In the genomic region with DNA sequence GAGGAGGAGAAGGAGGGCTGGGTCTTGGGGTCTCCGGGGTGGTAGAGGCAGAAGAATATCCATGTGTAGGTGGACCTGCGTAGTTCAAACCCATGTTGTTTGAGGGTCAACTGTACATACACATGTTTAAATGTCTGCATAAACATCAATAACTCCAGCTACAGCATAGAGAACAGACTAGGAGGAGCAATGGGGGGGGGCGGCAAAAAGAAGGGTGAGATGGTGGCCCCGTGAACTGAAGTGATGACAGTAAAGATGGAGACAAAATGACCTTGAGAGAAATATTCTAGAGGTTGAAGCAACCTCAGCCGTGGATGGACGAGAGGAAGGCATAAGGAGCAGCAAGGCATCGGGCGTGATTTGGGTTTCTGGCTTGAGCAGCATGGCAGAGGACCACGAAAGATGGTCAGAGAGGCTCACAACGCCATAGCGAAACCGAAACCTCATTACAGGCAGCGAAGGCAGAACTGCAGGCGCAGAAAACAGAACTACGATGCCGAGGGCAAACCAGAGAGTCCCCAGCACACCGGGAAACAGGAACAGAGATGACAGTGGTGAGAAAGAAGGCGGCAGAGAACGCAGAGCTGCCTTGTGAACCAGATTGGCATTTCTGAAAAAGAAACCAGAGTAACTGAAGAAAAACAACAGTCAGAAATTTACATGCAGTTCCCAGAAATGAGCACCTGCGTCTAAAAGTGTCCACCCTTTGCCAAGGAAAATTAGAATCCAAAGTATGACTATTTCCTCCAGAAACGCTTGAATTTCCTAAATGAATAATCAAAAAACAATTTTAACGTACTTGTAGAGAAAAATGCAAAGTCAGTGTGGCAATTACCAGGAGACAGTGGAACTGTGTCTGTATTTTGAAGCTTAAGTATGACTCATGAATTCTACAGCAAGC, we compare ENCODE assay signal across 1 cellular context.
TF ChIP-seq lines count a peak whose summit lies in the region.

No MANE protein-coding gene starts in this region.

TF ChIP-seq in GM12878, 131 proteins besides CTCF, POLR2A, EP300 and RAD21 (continued from another document and continues in another):
- TF ChIP-seq, protein P1, sequence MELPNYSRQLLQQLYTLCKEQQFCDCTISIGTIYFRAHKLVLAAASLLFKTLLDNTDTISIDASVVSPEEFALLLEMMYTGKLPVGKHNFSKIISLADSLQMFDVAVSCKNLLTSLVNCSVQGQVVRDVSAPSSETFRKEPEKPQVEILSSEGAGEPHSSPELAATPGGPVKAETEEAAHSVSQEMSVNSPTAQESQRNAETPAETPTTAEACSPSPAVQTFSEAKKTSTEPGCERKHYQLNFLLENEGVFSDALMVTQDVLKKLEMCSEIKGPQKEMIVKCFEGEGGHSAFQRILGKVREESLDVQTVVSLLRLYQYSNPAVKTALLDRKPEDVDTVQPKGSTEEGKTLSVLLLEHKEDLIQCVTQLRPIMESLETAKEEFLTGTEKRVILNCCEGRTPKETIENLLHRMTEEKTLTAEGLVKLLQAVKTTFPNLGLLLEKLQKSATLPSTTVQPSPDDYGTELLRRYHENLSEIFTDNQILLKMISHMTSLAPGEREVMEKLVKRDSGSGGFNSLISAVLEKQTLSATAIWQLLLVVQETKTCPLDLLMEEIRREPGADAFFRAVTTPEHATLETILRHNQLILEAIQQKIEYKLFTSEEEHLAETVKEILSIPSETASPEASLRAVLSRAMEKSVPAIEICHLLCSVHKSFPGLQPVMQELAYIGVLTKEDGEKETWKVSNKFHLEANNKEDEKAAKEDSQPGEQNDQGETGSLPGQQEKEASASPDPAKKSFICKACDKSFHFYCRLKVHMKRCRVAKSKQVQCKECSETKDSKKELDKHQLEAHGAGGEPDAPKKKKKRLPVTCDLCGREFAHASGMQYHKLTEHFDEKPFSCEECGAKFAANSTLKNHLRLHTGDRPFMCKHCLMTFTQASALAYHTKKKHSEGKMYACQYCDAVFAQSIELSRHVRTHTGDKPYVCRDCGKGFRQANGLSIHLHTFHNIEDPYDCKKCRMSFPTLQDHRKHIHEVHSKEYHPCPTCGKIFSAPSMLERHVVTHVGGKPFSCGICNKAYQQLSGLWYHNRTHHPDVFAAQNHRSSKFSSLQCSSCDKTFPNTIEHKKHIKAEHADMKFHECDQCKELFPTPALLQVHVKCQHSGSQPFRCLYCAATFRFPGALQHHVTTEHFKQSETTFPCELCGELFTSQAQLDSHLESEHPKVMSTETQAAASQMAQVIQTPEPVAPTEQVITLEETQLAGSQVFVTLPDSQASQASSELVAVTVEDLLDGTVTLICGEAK (IDR thresholded peaks at IDR 0.05; ENCODE audit: borderline replicate concordance): no peak; the same call in 1 of the 2 replicates
- TF ChIP-seq, protein P2, sequence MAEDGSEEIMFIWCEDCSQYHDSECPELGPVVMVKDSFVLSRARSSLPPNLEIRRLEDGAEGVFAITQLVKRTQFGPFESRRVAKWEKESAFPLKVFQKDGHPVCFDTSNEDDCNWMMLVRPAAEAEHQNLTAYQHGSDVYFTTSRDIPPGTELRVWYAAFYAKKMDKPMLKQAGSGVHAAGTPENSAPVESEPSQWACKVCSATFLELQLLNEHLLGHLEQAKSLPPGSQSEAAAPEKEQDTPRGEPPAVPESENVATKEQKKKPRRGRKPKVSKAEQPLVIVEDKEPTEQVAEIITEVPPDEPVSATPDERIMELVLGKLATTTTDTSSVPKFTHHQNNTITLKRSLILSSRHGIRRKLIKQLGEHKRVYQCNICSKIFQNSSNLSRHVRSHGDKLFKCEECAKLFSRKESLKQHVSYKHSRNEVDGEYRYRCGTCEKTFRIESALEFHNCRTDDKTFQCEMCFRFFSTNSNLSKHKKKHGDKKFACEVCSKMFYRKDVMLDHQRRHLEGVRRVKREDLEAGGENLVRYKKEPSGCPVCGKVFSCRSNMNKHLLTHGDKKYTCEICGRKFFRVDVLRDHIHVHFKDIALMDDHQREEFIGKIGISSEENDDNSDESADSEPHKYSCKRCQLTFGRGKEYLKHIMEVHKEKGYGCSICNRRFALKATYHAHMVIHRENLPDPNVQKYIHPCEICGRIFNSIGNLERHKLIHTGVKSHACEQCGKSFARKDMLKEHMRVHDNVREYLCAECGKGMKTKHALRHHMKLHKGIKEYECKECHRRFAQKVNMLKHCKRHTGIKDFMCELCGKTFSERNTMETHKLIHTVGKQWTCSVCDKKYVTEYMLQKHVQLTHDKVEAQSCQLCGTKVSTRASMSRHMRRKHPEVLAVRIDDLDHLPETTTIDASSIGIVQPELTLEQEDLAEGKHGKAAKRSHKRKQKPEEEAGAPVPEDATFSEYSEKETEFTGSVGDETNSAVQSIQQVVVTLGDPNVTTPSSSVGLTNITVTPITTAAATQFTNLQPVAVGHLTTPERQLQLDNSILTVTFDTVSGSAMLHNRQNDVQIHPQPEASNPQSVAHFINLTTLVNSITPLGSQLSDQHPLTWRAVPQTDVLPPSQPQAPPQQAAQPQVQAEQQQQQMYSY (CRISPR knock-in tag; IDR thresholded peaks at IDR 0.05): no peak
- TF ChIP-seq IKZF1 (conservative IDR thresholded peaks at IDR 0.05): peak; percentile 95
- TF ChIP-seq, protein P3, sequence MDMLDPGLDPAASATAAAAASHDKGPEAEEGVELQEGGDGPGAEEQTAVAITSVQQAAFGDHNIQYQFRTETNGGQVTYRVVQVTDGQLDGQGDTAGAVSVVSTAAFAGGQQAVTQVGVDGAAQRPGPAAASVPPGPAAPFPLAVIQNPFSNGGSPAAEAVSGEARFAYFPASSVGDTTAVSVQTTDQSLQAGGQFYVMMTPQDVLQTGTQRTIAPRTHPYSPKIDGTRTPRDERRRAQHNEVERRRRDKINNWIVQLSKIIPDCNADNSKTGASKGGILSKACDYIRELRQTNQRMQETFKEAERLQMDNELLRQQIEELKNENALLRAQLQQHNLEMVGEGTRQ (IDR thresholded peaks at IDR 0.05; ENCODE audit: borderline replicate concordance, low read depth, low read length): no peak
- TF ChIP-seq, protein P4, sequence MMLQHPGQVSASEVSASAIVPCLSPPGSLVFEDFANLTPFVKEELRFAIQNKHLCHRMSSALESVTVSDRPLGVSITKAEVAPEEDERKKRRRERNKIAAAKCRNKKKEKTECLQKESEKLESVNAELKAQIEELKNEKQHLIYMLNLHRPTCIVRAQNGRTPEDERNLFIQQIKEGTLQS (IDR thresholded peaks at IDR 0.05; ENCODE audit: borderline replicate concordance, extremely low read depth, low read depth, low read length): no peak
- no peak for TF ChIP-seq NFYA (IDR thresholded peaks at IDR 0.05; ENCODE audit: borderline replicate concordance, low read depth, low read length)
- TF ChIP-seq ZNF217 (IDR thresholded peaks at IDR 0.05): no peak
- TF ChIP-seq EGR1 (IDR thresholded peaks at IDR 0.05; ENCODE audit: borderline replicate concordance in 1 of 2, low read depth in 2 of 2, low read length in 2 of 2): no peak
- TF ChIP-seq NR2C1 (IDR thresholded peaks at IDR 0.05): no peak
- TF ChIP-seq, protein P5, sequence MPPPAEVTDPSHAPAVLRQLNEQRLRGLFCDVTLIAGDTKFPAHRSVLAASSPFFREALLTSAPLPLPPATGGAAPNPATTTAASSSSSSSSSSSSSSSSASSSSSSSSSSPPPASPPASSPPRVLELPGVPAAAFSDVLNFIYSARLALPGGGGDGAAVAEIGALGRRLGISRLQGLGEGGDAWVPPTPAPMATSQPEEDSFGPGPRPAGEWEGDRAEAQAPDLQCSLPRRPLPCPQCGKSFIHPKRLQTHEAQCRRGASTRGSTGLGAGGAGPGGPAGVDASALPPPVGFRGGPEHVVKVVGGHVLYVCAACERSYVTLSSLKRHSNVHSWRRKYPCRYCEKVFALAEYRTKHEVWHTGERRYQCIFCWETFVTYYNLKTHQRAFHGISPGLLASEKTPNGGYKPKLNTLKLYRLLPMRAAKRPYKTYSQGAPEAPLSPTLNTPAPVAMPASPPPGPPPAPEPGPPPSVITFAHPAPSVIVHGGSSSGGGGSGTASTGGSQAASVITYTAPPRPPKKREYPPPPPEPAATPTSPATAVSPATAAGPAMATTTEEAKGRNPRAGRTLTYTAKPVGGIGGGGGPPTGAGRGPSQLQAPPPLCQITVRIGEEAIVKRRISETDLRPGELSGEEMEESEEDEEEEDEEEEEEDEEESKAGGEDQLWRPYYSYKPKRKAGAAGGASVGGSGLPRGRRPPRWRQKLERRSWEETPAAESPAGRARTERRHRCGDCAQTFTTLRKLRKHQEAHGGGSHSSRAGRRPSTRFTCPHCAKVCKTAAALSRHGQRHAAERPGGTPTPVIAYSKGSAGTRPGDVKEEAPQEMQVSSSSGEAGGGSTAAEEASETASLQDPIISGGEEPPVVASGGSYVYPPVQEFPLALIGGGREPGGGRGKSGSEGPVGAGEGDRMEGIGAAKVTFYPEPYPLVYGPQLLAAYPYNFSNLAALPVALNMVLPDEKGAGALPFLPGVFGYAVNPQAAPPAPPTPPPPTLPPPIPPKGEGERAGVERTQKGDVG (CRISPR knock-in tag; IDR thresholded peaks at IDR 0.05): no peak
- TF ChIP-seq STAT1 (conservative IDR thresholded peaks at IDR 0.05): no peak
- no peak for TF ChIP-seq CHD4 (IDR thresholded peaks at IDR 0.05)
- TF ChIP-seq POLR2AphosphoS2 (IDR thresholded peaks at IDR 0.05; ENCODE audit: low read depth, low read length): no peak
- no peak for TF ChIP-seq BMI1 (IDR thresholded peaks at IDR 0.05; ENCODE audit: borderline replicate concordance)
- no peak for TF ChIP-seq LARP7 (IDR thresholded peaks at IDR 0.05)
- peak; percentile 85 for TF ChIP-seq NFIC (IDR thresholded peaks at IDR 0.05; ENCODE audit: low read depth, low read length)
- no peak; the same call in none of the 2 replicates for TF ChIP-seq CBX5 (IDR thresholded peaks at IDR 0.05; ENCODE audit: low read depth)
- TF ChIP-seq, protein P6, sequence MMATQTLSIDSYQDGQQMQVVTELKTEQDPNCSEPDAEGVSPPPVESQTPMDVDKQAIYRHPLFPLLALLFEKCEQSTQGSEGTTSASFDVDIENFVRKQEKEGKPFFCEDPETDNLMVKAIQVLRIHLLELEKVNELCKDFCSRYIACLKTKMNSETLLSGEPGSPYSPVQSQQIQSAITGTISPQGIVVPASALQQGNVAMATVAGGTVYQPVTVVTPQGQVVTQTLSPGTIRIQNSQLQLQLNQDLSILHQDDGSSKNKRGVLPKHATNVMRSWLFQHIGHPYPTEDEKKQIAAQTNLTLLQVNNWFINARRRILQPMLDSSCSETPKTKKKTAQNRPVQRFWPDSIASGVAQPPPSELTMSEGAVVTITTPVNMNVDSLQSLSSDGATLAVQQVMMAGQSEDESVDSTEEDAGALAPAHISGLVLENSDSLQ (IDR thresholded peaks at IDR 0.05): peak; percentile 86
- TF ChIP-seq SUZ12 (IDR thresholded peaks at IDR 0.05; ENCODE audit: unreplicated experiment): no peak
- no peak for TF ChIP-seq JUND (IDR thresholded peaks at IDR 0.05; ENCODE audit: low read depth, low read length)
- TF ChIP-seq ESRRA (IDR thresholded peaks at IDR 0.05; ENCODE audit: low read length): peak; percentile 71; the same call in 1 of the 2 replicates
- TF ChIP-seq CHD2 (IDR thresholded peaks at IDR 0.05; ENCODE audit: borderline replicate concordance, low read depth, low read length): peak; percentile 87; the same call in 1 of the 2 replicates
- no peak for TF ChIP-seq NFXL1 (IDR thresholded peaks at IDR 0.05; ENCODE audit: borderline replicate concordance)
- TF ChIP-seq, protein P7, sequence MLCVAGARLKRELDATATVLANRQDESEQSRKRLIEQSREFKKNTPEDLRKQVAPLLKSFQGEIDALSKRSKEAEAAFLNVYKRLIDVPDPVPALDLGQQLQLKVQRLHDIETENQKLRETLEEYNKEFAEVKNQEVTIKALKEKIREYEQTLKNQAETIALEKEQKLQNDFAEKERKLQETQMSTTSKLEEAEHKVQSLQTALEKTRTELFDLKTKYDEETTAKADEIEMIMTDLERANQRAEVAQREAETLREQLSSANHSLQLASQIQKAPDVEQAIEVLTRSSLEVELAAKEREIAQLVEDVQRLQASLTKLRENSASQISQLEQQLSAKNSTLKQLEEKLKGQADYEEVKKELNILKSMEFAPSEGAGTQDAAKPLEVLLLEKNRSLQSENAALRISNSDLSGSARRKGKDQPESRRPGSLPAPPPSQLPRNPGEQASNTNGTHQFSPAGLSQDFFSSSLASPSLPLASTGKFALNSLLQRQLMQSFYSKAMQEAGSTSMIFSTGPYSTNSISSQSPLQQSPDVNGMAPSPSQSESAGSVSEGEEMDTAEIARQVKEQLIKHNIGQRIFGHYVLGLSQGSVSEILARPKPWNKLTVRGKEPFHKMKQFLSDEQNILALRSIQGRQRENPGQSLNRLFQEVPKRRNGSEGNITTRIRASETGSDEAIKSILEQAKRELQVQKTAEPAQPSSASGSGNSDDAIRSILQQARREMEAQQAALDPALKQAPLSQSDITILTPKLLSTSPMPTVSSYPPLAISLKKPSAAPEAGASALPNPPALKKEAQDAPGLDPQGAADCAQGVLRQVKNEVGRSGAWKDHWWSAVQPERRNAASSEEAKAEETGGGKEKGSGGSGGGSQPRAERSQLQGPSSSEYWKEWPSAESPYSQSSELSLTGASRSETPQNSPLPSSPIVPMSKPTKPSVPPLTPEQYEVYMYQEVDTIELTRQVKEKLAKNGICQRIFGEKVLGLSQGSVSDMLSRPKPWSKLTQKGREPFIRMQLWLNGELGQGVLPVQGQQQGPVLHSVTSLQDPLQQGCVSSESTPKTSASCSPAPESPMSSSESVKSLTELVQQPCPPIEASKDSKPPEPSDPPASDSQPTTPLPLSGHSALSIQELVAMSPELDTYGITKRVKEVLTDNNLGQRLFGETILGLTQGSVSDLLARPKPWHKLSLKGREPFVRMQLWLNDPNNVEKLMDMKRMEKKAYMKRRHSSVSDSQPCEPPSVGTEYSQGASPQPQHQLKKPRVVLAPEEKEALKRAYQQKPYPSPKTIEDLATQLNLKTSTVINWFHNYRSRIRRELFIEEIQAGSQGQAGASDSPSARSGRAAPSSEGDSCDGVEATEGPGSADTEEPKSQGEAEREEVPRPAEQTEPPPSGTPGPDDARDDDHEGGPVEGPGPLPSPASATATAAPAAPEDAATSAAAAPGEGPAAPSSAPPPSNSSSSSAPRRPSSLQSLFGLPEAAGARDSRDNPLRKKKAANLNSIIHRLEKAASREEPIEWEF (IDR thresholded peaks at IDR 0.05; ENCODE audit: insufficient replicate concordance, low read depth, low read length): peak; percentile 82
- TF ChIP-seq FOS (IDR thresholded peaks at IDR 0.05; ENCODE audit: borderline replicate concordance, extremely low read depth, insufficient read length): no peak
- no peak for TF ChIP-seq SMAD5 (IDR thresholded peaks at IDR 0.05; ENCODE audit: low read depth)
- TF ChIP-seq CHD1 (IDR thresholded peaks at IDR 0.05; ENCODE audit: low read depth, low read length): no peak
